ENCODE assay signal across 20 cellular contexts in genomic region chr16:57794849-57795430, GRCh38. TPM values are rescaled to one million over a fixed set of nuclear protein-coding genes. Genes with fewer than 3 reads are reported as not detected.
DNase-seq lines count a peak whose midpoint lies in the region; ATAC-seq and TF ChIP-seq lines count a peak whose summit lies in the region.
"Had no signal": no experiment of that assay in that cellular context is flagged by ENCODE, and none has a peak within 500 bp of the region (broad histone marks: within the 10 kb centered on the region; RNA-seq: fewer than 3 reads in every experiment).

No MANE protein-coding gene starts in this region.

- intact Hi-C loops in left ventricle myocardium inferior (cut with micrococcal nuclease) (loop anchor here (10.0 kb wide), 1 partner anchor 70 kb away; no protein-coding TSS in a partner anchor), Right ventricle myocardium inferior (cut with DNase I) (no loop called here), lower lobe of right lung (cut with DNase I) (no loop called here)

- H3K9me3 ChIP-seq in left ventricle myocardium inferior (replicated peaks) (no peaks in the 10 kb centered on the region), RWPE2 (ENCODE audit: severe bottlenecking) (no peaks in the 10 kb centered on the region), lower lobe of right lung (no peaks in the 10 kb centered on the region)
- H3K9me3 ChIP-seq: gastroesophageal sphincter, MG63, upper lobe of left lung had no signal

- TF ChIP-seq CTCF in left ventricle myocardium inferior (IDR thresholded peaks at IDR 0.05; ENCODE audit: borderline replicate concordance): no peak
- TF ChIP-seq CTCF in RWPE2 (IDR thresholded peaks at IDR 0.05; ENCODE audit: poor library complexity, severe bottlenecking): no peak
- TF ChIP-seq CTCF in lower lobe of right lung (IDR thresholded peaks at IDR 0.05): no peak

- H3K36me3 ChIP-seq in left ventricle myocardium inferior: peaks cover 52% of the 10 kb centered on the region
- H3K36me3 ChIP-seq in RWPE2 (ENCODE audit: low read depth): peaks cover 75% of the 10 kb centered on the region
- H3K36me3 ChIP-seq in lower lobe of right lung: peaks cover 58% of the 10 kb centered on the region

- ATAC-seq in Right ventricle myocardium inferior (no peak), RWPE2 (ENCODE audit: low read depth) (no peak), lower lobe of right lung (no peak), GM18517 (IDR thresholded peaks at IDR 0.05; ENCODE audit: unreplicated experiment) (no peak)
- ATAC-seq: gastroesophageal sphincter had no signal

- H3K27ac ChIP-seq in left ventricle myocardium inferior (replicated peaks) (peak overlapping the region; percentile 34), RWPE2 (ENCODE audit: poor library complexity, severe bottlenecking) (no peak overlapping the region), lower lobe of right lung (no peak overlapping the region)
- H3K27ac ChIP-seq: gastroesophageal sphincter, hepatocyte, VCaP had no signal

- H3K4me1 ChIP-seq in left ventricle myocardium inferior: peaks cover 78% of the 10 kb centered on the region
- peaks cover 29% of the 10 kb centered on the region for H3K4me1 ChIP-seq in RWPE2 (ENCODE audit: insufficient read depth, poor library complexity, severe bottlenecking)
- peaks cover 54% of the 10 kb centered on the region for H3K4me1 ChIP-seq in lower lobe of right lung

- H3K27me3 ChIP-seq in left ventricle myocardium inferior (ENCODE audit: low read depth) (no peaks in the 10 kb centered on the region), RWPE2 (ENCODE audit: insufficient read depth, poor library complexity, severe bottlenecking) (no peaks in the 10 kb centered on the region), lower lobe of right lung (ENCODE audit: low read depth) (no peaks in the 10 kb centered on the region)
- H3K27me3 ChIP-seq: gastroesophageal sphincter, hepatocyte, MG63, upper lobe of left lung had no signal

- H3K4me3 ChIP-seq in left ventricle myocardium inferior: no peak overlapping the region
- no peak overlapping the region for H3K4me3 ChIP-seq in RWPE2 (ENCODE audit: severe bottlenecking)
- H3K4me3 ChIP-seq in lower lobe of right lung: no peak overlapping the region
- H3K4me3 ChIP-seq: gastroesophageal sphincter, hepatocyte, MG63, upper lobe of left lung had no signal

- no peak for DNase-seq in left ventricle myocardium inferior
- DNase-seq in Right ventricle myocardium inferior (ENCODE audit: missing footprints): no peak
- peak; percentile 49 for DNase-seq in RWPE2 (ENCODE audit: low spot score)
- DNase-seq in lower lobe of right lung: peak; percentile 33
- no peak for DNase-seq in activated CD4-positive, CD25-positive, alpha-beta regulatory T cell treated with anti-CD3 and anti-CD28 coated beads, Interleukin-2, amount 50 U/mL, for 72 hours
- no peak for DNase-seq in NCI-H1930 (lab: John Stamatoyannopoulos, UW)
- no peak for DNase-seq in activated T-cell treated with anti-CD3 and anti-CD28 coated beads for 4 hours
- DNase-seq: activated gamma-delta T cell; activated T-cell treated with anti-CD3 and anti-CD28 coated beads, Interleukin-2, amount 50 U/mL, for 1 hour; GF-D8; NCI-H187 treated with DMSO at 0.1 percent for 48 hours; NK-92 treated with Interleukin-12 subunit alpha and Interleukin-12 subunit beta, amount 100 ng/mL, for 24 hours; stimulated activated CD4-positive, alpha-beta T cell treated with anti-CD3 and anti-CD28 coated beads, Interleukin-12 subunit alpha, Interleukin-12 subunit beta, amount 100 ng/mL, for 4 hours; T-helper 9 cell had no signal

RNA-seq across cellular contexts. Expression of gene KIFC3, which starts 7.4 kb away (rescaled TPM):
- total RNA-seq in left ventricle myocardium inferior (63.5 TPM), Right ventricle myocardium inferior (55.3 TPM), lower lobe of right lung (70.9 TPM)

RNA-seq across cellular contexts. Expression of gene KATNB1, which starts 59.4 kb away (rescaled TPM):
- total RNA-seq in left ventricle myocardium inferior: 11.2 TPM
- total RNA-seq in Right ventricle myocardium inferior: 8.5 TPM
- total RNA-seq in lower lobe of right lung: 18.0 TPM

Comparison
In these comparisons a context has a peak if more than half of its experiments do, and no peak if none do; other contexts are left out.
1. DNase-seq: peak in RWPE2 (single experiment) and lower lobe of right lung (single experiment); none in left ventricle myocardium inferior (single experiment), Right ventricle myocardium inferior (single experiment), activated CD4-positive, CD25-positive, alpha-beta regulatory T cell treated with anti-CD3 and anti-CD28 coated beads, Interleukin-2, amount 50 U/mL, for 72 hours (single experiment), NCI-H1930 (0 of 2) and activated T-cell treated with anti-CD3 and anti-CD28 coated beads for 4 hours (single experiment).